Comparison of ENCODE assay signal across 8 cellular contexts in the genomic region with DNA sequence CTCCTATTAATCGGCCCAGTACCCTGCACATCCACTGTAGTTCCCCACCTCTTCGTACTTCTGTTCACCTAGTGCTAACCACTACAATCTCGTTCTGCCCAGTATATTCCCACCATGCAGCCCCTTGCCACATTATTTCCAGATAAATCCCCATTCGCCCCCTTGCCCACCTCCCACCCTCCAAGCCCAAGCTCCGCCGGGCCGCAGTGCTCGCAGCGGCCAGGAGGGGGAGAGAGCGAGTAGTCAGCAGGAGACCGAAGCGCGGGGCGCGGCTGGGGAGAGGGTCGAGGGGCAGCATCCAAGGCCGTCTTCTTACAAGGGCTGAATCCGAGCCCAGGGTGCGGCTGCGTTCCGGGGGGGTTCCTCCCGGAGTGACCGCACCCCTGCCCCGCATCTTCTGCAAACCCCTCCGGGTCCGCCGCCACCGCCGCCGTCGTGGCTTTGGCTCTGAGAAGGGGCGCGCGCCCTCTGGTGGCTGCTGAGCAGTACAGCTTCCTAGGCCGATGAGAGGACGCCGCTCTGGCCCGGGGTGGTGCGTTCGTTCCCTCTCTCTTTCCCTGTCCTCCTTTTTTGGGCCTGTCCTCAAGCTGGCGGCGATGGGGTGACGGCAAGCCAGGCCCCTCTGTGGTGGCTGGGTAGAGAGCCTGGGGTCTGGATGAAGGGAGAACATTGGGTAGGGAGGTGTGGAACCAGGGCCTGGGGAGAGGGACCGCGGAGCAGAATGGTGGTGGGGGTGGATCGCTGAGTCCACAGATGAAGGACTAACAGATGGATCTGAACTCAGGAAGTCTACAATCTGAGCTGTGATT. TPM values are rescaled to one million over a fixed set of nuclear protein-coding genes. Genes with fewer than 3 reads are reported as not detected.
DNase-seq lines count a peak whose midpoint lies in the region; ATAC-seq and TF ChIP-seq lines count a peak whose summit lies in the region.

No MANE protein-coding gene starts in this region.

- DNase-seq in NCI-H187 (lab: John Stamatoyannopoulos, UW) (peak; percentile 65 to 84), NCI-H187 treated with DMSO at 0.1 percent for 48 hours (lab: John Stamatoyannopoulos, UW) (no peak), NCI-H1930 (lab: John Stamatoyannopoulos, UW) (peak; percentile 47 to 63), cerebellar cortex (ENCODE audit: low spot score) (peak; percentile 80), kidney epithelial cell (ENCODE audit: low read depth) (no peak)
- peak; percentile 60 for DNase-seq in activated CD4-positive, CD25-positive, alpha-beta regulatory T cell treated with anti-CD3 and anti-CD28 coated beads, Interleukin-2, amount 50 U/mL, for 16 hours (ENCODE audit: low read depth, low spot score)
- DNase-seq in stimulated activated CD4-positive, alpha-beta T cell treated with anti-CD3 and anti-CD28 coated beads, Interleukin-15, amount 100 ng/mL, for 24 hours, result peak; percentile 88

- H3K4me3 ChIP-seq in kidney epithelial cell (ENCODE audit: low read depth, low read length), result peak overlapping the region; percentile 39

- no peaks in the 10 kb centered on the region for H3K36me3 ChIP-seq in kidney epithelial cell (ENCODE audit: control insufficient read depth, insufficient read depth, low read length)

- ATAC-seq in HG02798 (IDR thresholded peaks at IDR 0.05; ENCODE audit: poor library complexity, unreplicated experiment), result peak; percentile 82

- TF ChIP-seq CTCF in kidney epithelial cell (IDR thresholded peaks at IDR 0.05; ENCODE audit: insufficient read depth, low read length, poor library complexity, severe bottlenecking), result peak; percentile 90

- peaks cover 9% of the 10 kb centered on the region for H3K27me3 ChIP-seq in kidney epithelial cell (ENCODE audit: control insufficient read depth, insufficient read depth, low read length)

RNA-seq across cellular contexts. Expression of gene PSD2, which starts 30.0 kb away (rescaled TPM):
- total RNA-seq in kidney epithelial cell, result 0.13 and 0.41 TPM in 2 replicates

Comparison
In these comparisons a context has a peak if more than half of its experiments do, and no peak if none do; other contexts are left out.
1. DNase-seq: peak in NCI-H187 (2 of 2), NCI-H1930 (2 of 2), activated CD4-positive, CD25-positive, alpha-beta regulatory T cell treated with anti-CD3 and anti-CD28 coated beads, Interleukin-2, amount 50 U/mL, for 16 hours (single experiment), cerebellar cortex (single experiment) and stimulated activated CD4-positive, alpha-beta T cell treated with anti-CD3 and anti-CD28 coated beads, Interleukin-15, amount 100 ng/mL, for 24 hours (single experiment); none in NCI-H187 treated with DMSO at 0.1 percent for 48 hours (single experiment) and kidney epithelial cell (single experiment).